ENCODE assay signal across 2 cellular contexts in the genomic region with DNA sequence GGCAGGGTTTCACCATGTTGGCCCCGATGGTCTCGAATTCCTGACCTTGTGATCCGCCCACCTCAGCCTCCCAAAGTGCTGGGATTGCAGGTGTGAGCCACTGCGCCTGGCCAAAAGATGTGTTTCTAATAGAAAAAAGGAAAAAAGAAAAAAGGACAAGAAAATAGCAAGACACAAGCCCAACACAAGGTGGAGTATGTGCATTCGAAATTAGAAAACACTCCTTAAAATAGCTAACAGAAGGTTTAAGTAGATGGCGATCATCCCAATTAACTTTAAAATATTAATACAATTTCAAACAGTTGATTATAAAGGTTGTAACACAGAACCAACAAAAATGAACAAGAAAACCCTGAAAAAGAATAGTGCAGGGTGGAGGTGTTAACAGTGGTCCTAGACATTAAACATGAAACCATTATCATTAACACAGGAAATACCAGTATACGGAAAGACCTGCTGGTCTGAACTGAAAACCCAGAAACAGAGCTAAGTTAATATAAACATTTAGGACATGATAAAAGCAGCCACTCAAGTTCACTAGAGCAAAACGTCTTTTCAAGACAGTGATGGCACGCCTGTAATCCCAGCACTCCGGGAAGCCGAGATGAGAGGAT.
A peak's percentile ranks its signal among the peaks of the same experiment; 100 is the strongest.
TF ChIP-seq lines count a peak whose summit lies in the region.

No MANE protein-coding gene starts in this region.

TF ChIP-seq in endothelial cell of umbilical vein, 7 proteins besides CTCF, POLR2A, EP300 and RAD21:
- no peak for TF ChIP-seq MYC (IDR thresholded peaks at IDR 0.05; ENCODE audit: low read depth, low read length)
- no peak for TF ChIP-seq JUN (IDR thresholded peaks at IDR 0.05; ENCODE audit: borderline replicate concordance, insufficient read depth, insufficient read length, low read depth)
- TF ChIP-seq GATA2 (IDR thresholded peaks at IDR 0.05; ENCODE audit: insufficient read depth, insufficient read length, low read depth, low read length): no peak
- TF ChIP-seq, protein P1, sequence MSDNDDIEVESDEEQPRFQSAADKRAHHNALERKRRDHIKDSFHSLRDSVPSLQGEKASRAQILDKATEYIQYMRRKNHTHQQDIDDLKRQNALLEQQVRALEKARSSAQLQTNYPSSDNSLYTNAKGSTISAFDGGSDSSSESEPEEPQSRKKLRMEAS (IDR thresholded peaks at IDR 0.05; ENCODE audit: insufficient read depth, insufficient read length): no peak
- no peak for TF ChIP-seq FOS (IDR thresholded peaks at IDR 0.05; ENCODE audit: borderline replicate concordance, insufficient read depth, low read length)
- no peak for TF ChIP-seq POLR2AphosphoS5 (IDR thresholded peaks at IDR 0.05; ENCODE audit: insufficient read depth, low read depth, low read length)
- no peak for TF ChIP-seq EZH2 (IDR thresholded peaks at IDR 0.05; ENCODE audit: borderline replicate concordance, low read depth, low read length, severe bottlenecking)

TF ChIP-seq in neural cell, 6 proteins besides CTCF, POLR2A, EP300 and RAD21:
- TF ChIP-seq EZH2 (IDR thresholded peaks at IDR 0.05; ENCODE audit: borderline replicate concordance, insufficient read depth, low read length, poor library complexity, severe bottlenecking): no peak
- TF ChIP-seq SMC3 (conservative IDR thresholded peaks at IDR 0.05; ENCODE audit: poor library complexity): peak; percentile 23
- no peak for TF ChIP-seq MXI1 (conservative IDR thresholded peaks at IDR 0.05; ENCODE audit: poor library complexity, severe bottlenecking)
- no peak for TF ChIP-seq POLR2AphosphoS5 (IDR thresholded peaks at IDR 0.05)
